Comparison of ENCODE assay signal across 29 cellular contexts in the genomic region with DNA sequence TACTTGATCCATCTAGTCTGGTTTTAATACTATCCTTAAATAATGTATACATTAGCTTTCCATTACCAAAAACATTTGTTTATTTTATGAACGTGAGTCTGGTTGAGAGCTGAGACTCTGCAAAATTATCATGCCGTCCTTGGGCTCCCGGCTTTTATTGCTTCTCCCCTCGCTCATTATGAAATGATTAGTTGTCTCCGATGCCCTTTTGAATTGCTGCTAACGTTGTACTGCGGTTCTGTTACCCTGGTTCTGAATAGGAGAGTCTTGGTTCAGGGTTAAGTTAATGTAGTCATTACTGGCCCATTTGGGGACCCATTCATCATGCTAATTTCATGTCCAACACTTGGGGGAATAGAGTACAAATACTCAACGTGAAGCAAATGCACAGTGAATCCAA.
"Had no signal": no experiment of that assay in that cellular context is flagged by ENCODE, and none has a peak within 500 bp of the region (broad histone marks: within the 10 kb centered on the region; RNA-seq: fewer than 3 reads in every experiment).

No MANE protein-coding gene starts in this region.

- H3K36me3 ChIP-seq: esophagus muscularis mucosa, neutrophil, ovary, prostate gland, thyroid gland, upper lobe of right lung had no signal

- H3K27me3 Mint-ChIP-seq: activated CD4-positive, alpha-beta memory T cell treated with anti-CD3 and anti-CD28 coated beads for 36 hours; activated naive CD4-positive, alpha-beta T cell treated with anti-CD3 and anti-CD28 coated beads, Interleukin-2, amount 10 ng/mL, durations not matched to agents 7 days and 5 days; activated naive CD8-positive, alpha-beta T cell treated with anti-CD3 and anti-CD28 coated beads, Interleukin-2, amount 10 ng/mL, durations not matched to agents 7 days and 5 days; dendritic cell treated with granulocyte-macrophage colony-stimulating factor and Interleukin-4, amounts not matched to agents 40 ng/mL and 50 ng/mL, for 4 days; naive B cell had no signal

- H3K4me3 ChIP-seq: esophagus muscularis mucosa, ovary, prostate gland, skin epidermis, thyroid gland, upper lobe of right lung had no signal

- H3K9me3 Mint-ChIP-seq: activated CD4-positive, alpha-beta memory T cell treated with anti-CD3 and anti-CD28 coated beads for 36 hours; activated naive CD4-positive, alpha-beta T cell treated with anti-CD3 and anti-CD28 coated beads, Interleukin-2, amount 10 ng/mL, durations not matched to agents 7 days and 5 days; activated naive CD8-positive, alpha-beta T cell treated with anti-CD3 and anti-CD28 coated beads, Interleukin-2, amount 10 ng/mL, durations not matched to agents 7 days and 5 days; dendritic cell treated with granulocyte-macrophage colony-stimulating factor and Interleukin-4, amounts not matched to agents 40 ng/mL and 50 ng/mL, for 4 days; nephron progenitor cell had no signal

- DNase-seq: activated CD4-positive, alpha-beta memory T cell treated with anti-CD3 and anti-CD28 coated beads for 36 hours; activated CD4-positive, alpha-beta T cell treated with anti-CD3 and anti-CD28 coated beads for 4 hours; activated CD8-positive, alpha-beta memory T cell treated with anti-CD3 and anti-CD28 coated beads, Interleukin-2, amount 50 U/mL, for 4 hours; activated gamma-delta T cell; activated naive CD4-positive, alpha-beta T cell treated with anti-CD3 and anti-CD28 coated beads, Interleukin-2, amount 10 ng/mL, durations not matched to agents 7 days and 5 days; activated naive CD8-positive, alpha-beta T cell treated with anti-CD3 and anti-CD28 coated beads, Interleukin-2, amount 10 ng/mL, durations not matched to agents 7 days and 5 days; activated T-cell treated with anti-CD3 and anti-CD28 coated beads, Interleukin-2, amount 50 U/mL, for 1 hour; caudate nucleus; effector CD4-positive, alpha-beta T cell; foreskin keratinocyte; left colon; mammary epithelial cell; naive B cell; nephron progenitor cell; ovary; retina; stimulated activated CD4-positive, alpha-beta T cell treated with anti-CD3 and anti-CD28 coated beads, Interleukin-12 subunit alpha, Interleukin-12 subunit beta, amount 100 ng/mL, for 4 hours; stimulated activated CD4-positive, alpha-beta T cell treated with anti-CD3 and anti-CD28 coated beads, Interleukin-4, amount 100 ng/mL, for 1 hour; stimulated activated naive CD8-positive, alpha-beta T cell treated with anti-CD3 and anti-CD28 coated beads, Interleukin-15, Interleukin-2, amounts not matched to agents 100 U/mL and 50 U/mL, for 24 hours; T-helper 9 cell; thyroid gland; upper lobe of right lung had no signal

- H3K4me1 ChIP-seq: foreskin keratinocyte, prostate gland, thyroid gland, upper lobe of right lung had no signal

- H3K27me3 ChIP-seq: esophagus muscularis mucosa, foreskin keratinocyte, neutrophil, ovary, thyroid gland, upper lobe of right lung had no signal

- ATAC-seq: foreskin keratinocyte; left colon; sciatic nerve; stimulated activated naive CD8-positive, alpha-beta T cell treated with anti-CD3 and anti-CD28 coated beads, Interleukin-15, Interleukin-2, amounts not matched to agents 100 U/mL and 50 U/mL, for 24 hours; upper lobe of right lung had no signal

- H3K27ac Mint-ChIP-seq: activated CD4-positive, alpha-beta memory T cell treated with anti-CD3 and anti-CD28 coated beads for 36 hours; activated naive CD4-positive, alpha-beta T cell treated with anti-CD3 and anti-CD28 coated beads, Interleukin-2, amount 10 ng/mL, durations not matched to agents 7 days and 5 days; activated naive CD8-positive, alpha-beta T cell treated with anti-CD3 and anti-CD28 coated beads, Interleukin-2, amount 10 ng/mL, durations not matched to agents 7 days and 5 days; dendritic cell treated with granulocyte-macrophage colony-stimulating factor and Interleukin-4, amounts not matched to agents 40 ng/mL and 50 ng/mL, for 4 days; nephron progenitor cell had no signal

- H3K4me3 Mint-ChIP-seq: activated CD4-positive, alpha-beta memory T cell treated with anti-CD3 and anti-CD28 coated beads for 36 hours; activated naive CD4-positive, alpha-beta T cell treated with anti-CD3 and anti-CD28 coated beads, Interleukin-2, amount 10 ng/mL, durations not matched to agents 7 days and 5 days; activated naive CD8-positive, alpha-beta T cell treated with anti-CD3 and anti-CD28 coated beads, Interleukin-2, amount 10 ng/mL, durations not matched to agents 7 days and 5 days; dendritic cell treated with granulocyte-macrophage colony-stimulating factor and Interleukin-4, amounts not matched to agents 40 ng/mL and 50 ng/mL, for 4 days; naive B cell; nephron progenitor cell had no signal

- H3K9me3 ChIP-seq: esophagus muscularis mucosa, neutrophil, ovary, prostate gland, thyroid gland, upper lobe of right lung had no signal

- H3K27ac ChIP-seq: esophagus muscularis mucosa, foreskin keratinocyte, neutrophil, ovary, prostate gland, skin epidermis, thyroid gland, upper lobe of right lung, VCaP had no signal
